Comparison of ENCODE assay signal across 36 cellular contexts in the genomic region with DNA sequence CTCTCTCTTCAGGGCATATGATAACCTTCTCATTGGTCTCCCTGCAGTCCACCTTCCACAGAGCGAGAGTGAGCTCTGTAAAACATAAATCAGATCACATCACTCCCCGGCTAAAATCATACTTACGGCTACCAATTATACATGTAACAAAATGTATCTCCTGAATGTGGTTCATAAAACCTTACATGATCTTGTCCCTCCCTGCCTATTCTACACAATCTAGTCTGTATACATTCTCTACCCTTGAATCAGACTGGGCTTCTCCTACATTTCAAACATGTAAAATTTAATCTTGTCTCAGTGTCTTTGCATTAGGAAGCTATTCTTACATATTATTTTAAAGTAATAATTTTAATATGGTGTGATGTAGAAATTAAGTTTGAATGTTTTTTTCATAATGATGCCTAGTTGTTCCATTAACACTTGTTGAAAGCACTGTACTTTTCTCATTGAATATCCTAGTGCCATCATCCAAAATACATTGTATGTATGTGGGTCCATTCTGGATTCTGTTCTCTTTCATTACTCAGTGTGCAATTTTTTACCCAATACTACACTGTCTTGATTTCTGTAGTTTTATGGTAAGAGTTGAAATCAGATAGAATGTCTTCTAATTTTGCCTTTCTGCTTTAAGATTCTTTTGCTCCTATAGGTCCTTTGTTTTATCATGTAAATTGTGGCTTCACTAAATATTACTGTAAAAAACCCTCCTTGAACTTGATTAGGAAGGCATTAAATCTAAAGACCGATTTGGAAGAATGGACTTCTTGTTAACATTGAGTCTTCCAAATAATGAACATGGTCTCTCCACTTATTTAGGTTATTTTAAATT.
DNase-seq lines count a peak whose midpoint lies in the region; ATAC-seq, FAIRE-seq and TF ChIP-seq lines count a peak whose summit lies in the region.
"Had no signal": no experiment of that assay in that cellular context is flagged by ENCODE, and none has a peak within 500 bp of the region (broad histone marks: within the 10 kb centered on the region; RNA-seq: fewer than 3 reads in every experiment).

No MANE protein-coding gene starts in this region.

- no peaks in the 10 kb centered on the region for H3K23me2 ChIP-seq in H1 (ENCODE audit: low read depth, low read length)

- H3K27ac ChIP-seq in GM23338 (ENCODE audit: low read depth) (no peak overlapping the region), H1 (ENCODE audit: low read depth, low read length) (no peak overlapping the region), small intestine (ENCODE audit: low read depth in 1 of 2, low read length in 1 of 2) (no peak overlapping the region)
- H3K27ac ChIP-seq: 22Rv1; A549; BLaER1; BLaER1 treated with 17β-estradiol and CSF1 and Interleukin-3, amounts not matched to agents 10 nM and 100 nM; C4-2B had no signal

- no peak overlapping the region for H4K8ac ChIP-seq in H1 (ENCODE audit: extremely low read depth, insufficient read depth, low read length)

- no peak overlapping the region for H2AK5ac ChIP-seq in H1 (ENCODE audit: low read depth, low read length)

- H3K9me2 ChIP-seq in GM23338 (ENCODE audit: insufficient read depth): no peaks in the 10 kb centered on the region

- peaks cover 11% of the 10 kb centered on the region for H3F3A ChIP-seq in GM23338 (replicated peaks; ENCODE audit: low read depth)

- no peak overlapping the region for H3K56ac ChIP-seq in H1 (replicated peaks; ENCODE audit: insufficient read length, low read depth, low read length)

- H3K79me1 ChIP-seq in H1 (ENCODE audit: low read depth, low read length): no peaks in the 10 kb centered on the region

- DNase-seq in GM23338 (ENCODE audit: low spot score): no peak
- no peak for DNase-seq in HTR-8/SVneo (ENCODE audit: insufficient read length, low spot score)
- no peak for DNase-seq in WTC11 (ENCODE audit: low spot score)
- no peak for DNase-seq in H1 (ENCODE audit: low read depth in 1 of 2, low spot score in 2 of 2)
- DNase-seq in small intestine: no peak
- no peak for DNase-seq in NCI-H1105 (lab: John Stamatoyannopoulos, UW)
- no peak for DNase-seq in AG20443 (ENCODE audit: low spot score)
- DNase-seq: 8988T; ACHN; AML-193; BE2C; C1 segment of cervical spinal cord; Caco-2; Calu3; CD4-positive, alpha-beta memory T cell; CD4-positive, alpha-beta T cell; CD4-positive, CD25-positive, alpha-beta regulatory T cell; CD8-positive, alpha-beta memory T cell; CD8-positive, alpha-beta T cell; COR-L47; DMS 273 treated with DMSO at 0.1 percent for 48 hours; DMS153; DMS53; DMS79; DMS79 treated with DMSO at 0.1 percent for 48 hours; DND-41; EL had no signal

- no peak overlapping the region for H2BK12ac ChIP-seq in H1 (ENCODE audit: low read depth, low read length)

- H3K9ac ChIP-seq in H1 (replicated peaks in 1 of 4; ENCODE audit: extremely low read depth in 1 of 4, low read depth in 3 of 4, low read length in 3 of 4): no peak overlapping the region
- H3K9ac ChIP-seq: BLaER1; BLaER1 treated with 17β-estradiol and CSF1 and Interleukin-3, amounts not matched to agents 10 nM and 100 nM had no signal

- no peak overlapping the region for H3K14ac ChIP-seq in H1 (ENCODE audit: insufficient read length)

- H3K4me2 ChIP-seq in GM23338: no peak overlapping the region
- no peak overlapping the region for H3K4me2 ChIP-seq in H1 (ENCODE audit: insufficient read depth in 1 of 2, low read depth in 2 of 2, low read length in 2 of 2)
- H3K4me2 ChIP-seq: A549; BLaER1; BLaER1 treated with 17β-estradiol and CSF1 and Interleukin-3, amounts not matched to agents 10 nM and 100 nM had no signal

- no peak overlapping the region for H2BK5ac ChIP-seq in H1 (ENCODE audit: low read depth, low read length)

- no peak overlapping the region for H2AFZ ChIP-seq in GM23338
- H2AFZ ChIP-seq in H1 (ENCODE audit: low read length): no peak overlapping the region

- POLR2A ChIA-PET in WTC11 (lab: Charles Lee) (interaction anchor here (1.1 kb wide), 1 partner anchor 101 kb away, joined by 3 read pairs; no protein-coding TSS in a partner anchor), H1 (lab: Charles Lee; ENCODE audit: partially characterized antibody) (interaction anchor here (0.8 to 1.5 kb wide), 7 partner anchors 9 to 107 kb away, joined by 4 to 7 read pairs (median 5); no protein-coding TSS in a partner anchor)

- H3K9me3 ChIP-seq in H1 (ENCODE audit: insufficient read depth in 2 of 2, low read depth in 1 of 2, low read length in 1 of 2): no peaks in the 10 kb centered on the region
- no peaks in the 10 kb centered on the region for H3K9me3 ChIP-seq in small intestine (ENCODE audit: control insufficient read depth, low read depth)
- H3K9me3 ChIP-seq: A549; BE2C; BLaER1; BLaER1 treated with 17β-estradiol and CSF1 and Interleukin-3, amounts not matched to agents 10 nM and 100 nM; Caco-2 had no signal

- H3K36me3 Mint-ChIP-seq in GM23338 (ENCODE audit: low read depth) (peaks cover 55% of the 10 kb centered on the region; the same call in 2 of the 3 replicates), WTC11 (peaks cover 20% of the 10 kb centered on the region)
- H3K36me3 Mint-ChIP-seq: CD14-positive monocyte; CD4-positive, alpha-beta memory T cell; CD4-positive, CD25-positive, alpha-beta regulatory T cell; CD8-positive, alpha-beta memory T cell; CD8-positive, alpha-beta T cell had no signal

- no peak overlapping the region for H4K5ac ChIP-seq in H1 (ENCODE audit: insufficient read length, low read depth, low read length)

- 90% methylated on average over 4 of the region's 4 CpGs; no CpG with 5 or more reads in 1 of the 2 experiments for WGBS in H1 (ENCODE audit: extremely low coverage in 1 of 2, insufficient coverage in 1 of 2, insufficient read length in 1 of 2, insufficient replicate concordance in 2 of 2, low coverage in 1 of 2, low lambda C conversion rate in 2 of 2, missing lambda C conversion rate in 1 of 2), 2 experiments
- WGBS in small intestine, 3 donors: 89 to 93% (median 92%) methylated on average over 4 of the region's 4 CpGs

- H3K4me1 ChIP-seq in GM23338 (ENCODE audit: insufficient read depth): peaks cover 10% of the 10 kb centered on the region
- peaks cover 0 to 8% (median 1%) of the 10 kb centered on the region in 4 experiments; a peak in 2 of 7 replicates for H3K4me1 ChIP-seq in H1 (replicated peaks in 1 of 4; ENCODE audit: control insufficient read depth in 3 of 4, insufficient read depth in 4 of 4, low read length in 3 of 4)
- H3K4me1 ChIP-seq in small intestine (ENCODE audit: control insufficient read depth in 2 of 2, insufficient read depth in 1 of 2, low read depth in 1 of 2, low read length in 1 of 2): no peaks in the 10 kb centered on the region
- H3K4me1 ChIP-seq: A549; BE2C; BLaER1; BLaER1 treated with 17β-estradiol and CSF1 and Interleukin-3, amounts not matched to agents 10 nM and 100 nM; Caco-2 had no signal

- H3K4me3 ChIP-seq in GM23338: no peak overlapping the region
- no peak overlapping the region for H3K4me3 ChIP-seq in H1 (ENCODE audit: extremely low read depth in 1 of 4, insufficient read depth in 2 of 4, low read depth in 3 of 4, low read length in 4 of 4)
- H3K4me3 ChIP-seq in small intestine (ENCODE audit: low read depth in 1 of 2, low read length in 2 of 2): no peak overlapping the region
- H3K4me3 ChIP-seq: A549; BLaER1; BLaER1 treated with 17β-estradiol and CSF1 and Interleukin-3, amounts not matched to agents 10 nM and 100 nM had no signal

- no peak overlapping the region for H2BK15ac ChIP-seq in H1 (ENCODE audit: low read length)

- 0 out of 3 replicates have a peak overlapping the region, but pooled peaks have one; percentile 9 for H3K4me3 Mint-ChIP-seq in GM23338
- H3K4me3 Mint-ChIP-seq in WTC11: no peak overlapping the region
- H3K4me3 Mint-ChIP-seq: B cell; CD14-positive monocyte; CD4-positive, alpha-beta memory T cell; CD4-positive, alpha-beta T cell; CD4-positive, CD25-positive, alpha-beta regulatory T cell; CD8-positive, alpha-beta memory T cell; CD8-positive, alpha-beta T cell had no signal

- no peak for TF ChIP-seq RAD21 in H1 (IDR thresholded peaks at IDR 0.05 in 1 of 2, conservative IDR thresholded peaks at IDR 0.05 in 1 of 2; ENCODE audit: low read depth in 2 of 2, low read length in 2 of 2)

- 0 out of 2 replicates have a peak overlapping the region, but pooled peaks have one; percentile 8 for H3K27ac Mint-ChIP-seq in GM23338
- H3K27ac Mint-ChIP-seq in WTC11: no peak overlapping the region
- H3K27ac Mint-ChIP-seq: B cell; CD14-positive monocyte; CD4-positive, alpha-beta memory T cell; CD4-positive, alpha-beta T cell; CD4-positive, CD25-positive, alpha-beta regulatory T cell; CD8-positive, alpha-beta memory T cell; CD8-positive, alpha-beta T cell had no signal

- H3K36me3 ChIP-seq in GM23338 (ENCODE audit: insufficient read depth): no peaks in the 10 kb centered on the region
- peaks cover 0 to 50% (median 3%) of the 10 kb centered on the region in 4 experiments; a peak in 3 of 8 replicates for H3K36me3 ChIP-seq in H1 (ENCODE audit: control insufficient read depth in 2 of 4, insufficient read depth in 4 of 4, low read length in 3 of 4)
- no peaks in the 10 kb centered on the region for H3K36me3 ChIP-seq in small intestine (ENCODE audit: control insufficient read depth in 2 of 2, insufficient read depth in 2 of 2, low read length in 2 of 2)
- H3K36me3 ChIP-seq: BE2C; BLaER1; BLaER1 treated with 17β-estradiol and CSF1 and Interleukin-3, amounts not matched to agents 10 nM and 100 nM had no signal

- no peaks in the 10 kb centered on the region for H3K27me3 ChIP-seq in GM23338 (ENCODE audit: insufficient read depth)
- no peaks in the 10 kb centered on the region for H3K27me3 ChIP-seq in H1 (replicated peaks in 1 of 4; ENCODE audit: control insufficient read depth in 3 of 4, extremely low read depth in 1 of 4, insufficient read depth in 3 of 4, low read length in 3 of 4)
- no peaks in the 10 kb centered on the region for H3K27me3 ChIP-seq in small intestine (ENCODE audit: control insufficient read depth in 2 of 2, insufficient read depth in 2 of 2, low read length in 2 of 2)
- H3K27me3 ChIP-seq: BE2C; BLaER1; BLaER1 treated with 17β-estradiol and CSF1 and Interleukin-3, amounts not matched to agents 10 nM and 100 nM had no signal

- no peak overlapping the region for H4K91ac ChIP-seq in H1 (replicated peaks; ENCODE audit: insufficient read length, low read length)

- peaks cover 3% of the 10 kb centered on the region for H3K27me3 Mint-ChIP-seq in GM23338 (ENCODE audit: insufficient read depth, low read depth, poor library complexity)
- H3K27me3 Mint-ChIP-seq in WTC11 (ENCODE audit: low read depth): peaks cover 4% of the 10 kb centered on the region; the same call in 1 of the 2 replicates
- H3K27me3 Mint-ChIP-seq: B cell; CD4-positive, alpha-beta memory T cell; CD4-positive, alpha-beta T cell; CD4-positive, CD25-positive, alpha-beta regulatory T cell; CD8-positive, alpha-beta memory T cell had no signal

- ATAC-seq in GM23338 (no peak), WTC11 (peak; percentile 3; the same call in 1 of the 2 replicates), HG02588 (IDR thresholded peaks at IDR 0.05; ENCODE audit: unreplicated experiment) (no peak)
- ATAC-seq: A549; CD8-positive, alpha-beta T cell had no signal

- H4K20me1 ChIP-seq in GM23338 (replicated peaks; ENCODE audit: insufficient read depth): no peaks in the 10 kb centered on the region
- H4K20me1 ChIP-seq in H1 (replicated peaks in 1 of 2; ENCODE audit: control insufficient read depth in 1 of 2, insufficient read depth in 2 of 2, low read length in 2 of 2): peaks cover 0 to 6% of the 10 kb centered on the region in 2 experiments
- H4K20me1 ChIP-seq: BLaER1; BLaER1 treated with 17β-estradiol and CSF1 and Interleukin-3, amounts not matched to agents 10 nM and 100 nM had no signal

- TF ChIP-seq CTCF in GM23338 (conservative IDR thresholded peaks at IDR 0.05; ENCODE audit: low read depth in 2 of 2) (no peak), WTC11 (IDR thresholded peaks at IDR 0.05) (no peak), H1 (IDR thresholded peaks at IDR 0.05; ENCODE audit: control extremely low read depth in 1 of 3, insufficient read depth in 1 of 3, low read depth in 1 of 3, low read length in 3 of 3) (no peak)

- no peak overlapping the region for H2BK120ac ChIP-seq in H1 (replicated peaks; ENCODE audit: low read depth, low read length)

- no peak for TF ChIP-seq EP300 in H1 (IDR thresholded peaks at IDR 0.05; ENCODE audit: borderline replicate concordance in 1 of 2, low read depth in 2 of 2, low read length in 2 of 2)

- no peak overlapping the region for H2BK20ac ChIP-seq in H1 (ENCODE audit: low read length)

- peaks cover 3% of the 10 kb centered on the region; the same call in 2 of the 3 replicates for H3K9me3 Mint-ChIP-seq in GM23338
- H3K9me3 Mint-ChIP-seq in WTC11: no peaks in the 10 kb centered on the region

- peaks cover 38% of the 10 kb centered on the region; the same call in 2 of the 3 replicates for H3K4me1 Mint-ChIP-seq in GM23338
- peaks cover 44% of the 10 kb centered on the region for H3K4me1 Mint-ChIP-seq in WTC11
- H3K4me1 Mint-ChIP-seq: B cell; CD14-positive monocyte; CD4-positive, alpha-beta memory T cell; CD4-positive, CD25-positive, alpha-beta regulatory T cell; CD8-positive, alpha-beta memory T cell had no signal

- H3K23ac ChIP-seq in H1 (ENCODE audit: insufficient read length): no peak overlapping the region

- peak; percentile 53 to 72; a peak in 2 of 3 replicates for TF ChIP-seq POLR2A in H1 (IDR thresholded peaks at IDR 0.05; ENCODE audit: control extremely low read depth in 1 of 2, low read depth in 2 of 2, low read length in 2 of 2)

- FAIRE-seq in HTR-8/SVneo (lab: Jason Lieb, UNC) (peak; percentile 38), H1 (lab: Jason Lieb, UNC) (no peak), small intestine (lab: Jason Lieb, UNC) (no peak)
- FAIRE-seq: A549, D721Med had no signal

- no peak overlapping the region for H3K18ac ChIP-seq in H1 (ENCODE audit: extremely low read depth, low read length)

- no peaks in the 10 kb centered on the region for H3K79me2 ChIP-seq in GM23338 (replicated peaks; ENCODE audit: insufficient read depth)
- H3K79me2 ChIP-seq in H1 (ENCODE audit: control insufficient read depth in 1 of 2, insufficient read depth in 2 of 2, low read length in 2 of 2): peaks cover 0 to 10% of the 10 kb centered on the region in 2 experiments; a peak in 2 of 4 replicates

- CTCF ChIA-PET in WTC11 (lab: Charles Lee) (interaction anchor here (1.0 kb wide), 1 partner anchor 101 kb away, joined by 5 read pairs; no protein-coding TSS in a partner anchor), H1 (lab: Charles Lee; ENCODE audit: partially characterized antibody) (interaction anchor here (0.6 to 1.1 kb wide), 2 partner anchors 101 to 1012 kb away, joined by 3 to 4 read pairs; no protein-coding TSS in a partner anchor)

- H3K4ac ChIP-seq in H1 (replicated peaks; ENCODE audit: insufficient read length, low read depth, low read length): no peak overlapping the region
